ENCODE assay signal across 8 cellular contexts in genomic region chr22:29375436-29376076, GRCh38. TPM values are rescaled to one million over a fixed set of nuclear protein-coding genes. Genes with fewer than 3 reads are reported as not detected.
DNase-seq lines count a peak whose midpoint lies in the region; ATAC-seq, FAIRE-seq and TF ChIP-seq lines count a peak whose summit lies in the region.

No MANE protein-coding gene starts in this region.

- H3K9me3 ChIP-seq in GM12878 (replicated peaks; ENCODE audit: control insufficient read depth, insufficient read depth, low read length), result no peaks in the 10 kb centered on the region
- H3K9me3 ChIP-seq in GM23248 (ENCODE audit: low read depth), result no peaks in the 10 kb centered on the region
- H3K9me3 ChIP-seq in kidney (ENCODE audit: control insufficient read depth in 1 of 2, low read length in 2 of 2), result no peaks in the 10 kb centered on the region

- H3K4me3 ChIP-seq in GM12878, result no peak overlapping the region
- no peak overlapping the region for H3K4me3 ChIP-seq in GM23248
- no peak overlapping the region for H3K4me3 ChIP-seq in brain microvascular endothelial cell (ENCODE audit: low read depth, low read length)
- no peak overlapping the region for H3K4me3 ChIP-seq in kidney (ENCODE audit: low read length in 2 of 2)

- no peak for TF ChIP-seq POLR2A in GM12878 (IDR thresholded peaks at IDR 0.05; ENCODE audit: low read depth, low read length)

- SMC1A ChIA-PET in GM12878 (lab: Charles Lee; ENCODE audit: uncharacterized antibody, unreplicated experiment), result interaction anchor here (0.8 to 2.0 kb wide), 3 partner anchors 10 to 217 kb away, joined by 4 to 8 read pairs (median 6); no protein-coding TSS in a partner anchor

- H3K36me3 Mint-ChIP-seq in CD14-positive monocyte, result peaks cover 56 to 75% of the 10 kb centered on the region in 2 donors
- peaks cover 6% of the 10 kb centered on the region for H3K36me3 Mint-ChIP-seq in IgD-negative memory B cell
- peaks cover 22 to 25% of the 10 kb centered on the region in 2 donors for H3K36me3 Mint-ChIP-seq in naive B cell

- H3K36me3 ChIP-seq in GM12878 (ENCODE audit: control insufficient read depth in 2 of 2, insufficient read depth in 2 of 2, low read length in 1 of 2), result peaks cover 9 to 13% of the 10 kb centered on the region in 2 experiments
- H3K36me3 ChIP-seq in GM23248 (ENCODE audit: low read depth), result no peaks in the 10 kb centered on the region
- H3K36me3 ChIP-seq in brain microvascular endothelial cell (replicated peaks), result peaks cover 8% of the 10 kb centered on the region
- H3K36me3 ChIP-seq in kidney (ENCODE audit: control insufficient read depth in 1 of 2, insufficient read depth in 2 of 2, low read length in 2 of 2), result peaks cover 2 to 12% of the 10 kb centered on the region in 2 donors

- H3K27me3 Mint-ChIP-seq in CD14-positive monocyte (ENCODE audit: low read depth in 3 of 3) (peaks cover 0 to 3% (median 0%) of the 10 kb centered on the region in 3 donors), IgD-negative memory B cell (no peaks in the 10 kb centered on the region), naive B cell (no peaks in the 10 kb centered on the region)

- BruUV-seq in GM12878 (replicated peaks; lab: Mats Ljungman, UMichigan), result no TSS peak

- H3K4me2 ChIP-seq in GM12878 (ENCODE audit: control insufficient read depth, insufficient read depth) (no peak overlapping the region), GM23248 (ENCODE audit: unreplicated experiment) (no peak overlapping the region)

- H3K4me3 Mint-ChIP-seq in CD14-positive monocyte (no peak overlapping the region), IgD-negative memory B cell (peak overlapping the region in 1 of 4 donors; percentile 13), naive B cell (peak overlapping the region in 1 of 8 donors; percentile 7)

- H3K27me3 ChIP-seq in GM12878 (replicated peaks in 1 of 2; ENCODE audit: control insufficient read depth in 2 of 2, insufficient read depth in 2 of 2, low read length in 1 of 2) (no peaks in the 10 kb centered on the region), GM23248 (replicated peaks; ENCODE audit: insufficient read depth) (no peaks in the 10 kb centered on the region), brain microvascular endothelial cell (replicated peaks) (no peaks in the 10 kb centered on the region)

- H2AFZ ChIP-seq in GM12878 (ENCODE audit: control insufficient read depth, low read depth, low read length), result no peak overlapping the region
- H2AFZ ChIP-seq in GM23248, result no peak overlapping the region

- RAD21 ChIA-PET in GM12878 (lab: Charles Lee; ENCODE audit: unreplicated experiment), result no interaction called here

- H3F3A ChIP-seq in GM23248 (ENCODE audit: insufficient read depth), result no peaks in the 10 kb centered on the region

- peaks cover 0 to 1% (median 0%) of the 10 kb centered on the region in 7 donors for H3K9me3 Mint-ChIP-seq in CD14-positive monocyte
- H3K9me3 Mint-ChIP-seq in IgD-negative memory B cell, result no peaks in the 10 kb centered on the region
- no peaks in the 10 kb centered on the region for H3K9me3 Mint-ChIP-seq in naive B cell

- 89% methylated on average over 4 of the region's 4 CpGs for WGBS in GM12878 (ENCODE audit: insufficient coverage, insufficient replicate concordance, low lambda C conversion rate, missing lambda C conversion rate)
- WGBS in GM23248 (ENCODE audit: low coverage in 1 of 2, low lambda C conversion rate in 2 of 2, missing lambda C conversion rate in 2 of 2), 2 experiments, result 54 to 57% methylated on average over 4 of the region's 4 CpGs

- H3K27ac Mint-ChIP-seq in CD14-positive monocyte (peak overlapping the region; percentile 20 to 88 (median 66)), IgD-negative memory B cell (peak overlapping the region in 2 of 3 donors; percentile 19 to 63), naive B cell (peak overlapping the region in 5 of 6 donors; percentile 69 to 89 (median 84))

- H3K4me1 Mint-ChIP-seq in CD14-positive monocyte (peaks cover 29% of the 10 kb centered on the region), IgD-negative memory B cell (peaks cover 25 to 43% (median 39%) of the 10 kb centered on the region in 3 donors), naive B cell (peaks cover 46 to 89% (median 74%) of the 10 kb centered on the region in 3 donors)

- TF ChIP-seq CTCF in CD14-positive monocyte (IDR thresholded peaks at IDR 0.05), result no peak
- no peak for TF ChIP-seq CTCF in GM12878 (IDR thresholded peaks at IDR 0.05 in 2 of 3, conservative IDR thresholded peaks at IDR 0.05 in 1 of 3; ENCODE audit: control insufficient read depth in 2 of 3, extremely low read depth in 1 of 3, insufficient read depth in 1 of 3, low read depth in 3 of 3, low read length in 3 of 3)
- TF ChIP-seq CTCF in brain microvascular endothelial cell (IDR thresholded peaks at IDR 0.05; ENCODE audit: low read depth, low read length, missing control alignments), result no peak
- TF ChIP-seq CTCF in kidney (IDR thresholded peaks at IDR 0.05; ENCODE audit: borderline replicate concordance, extremely low read depth, insufficient read depth), result no peak

- intact Hi-C loops in CD14-positive monocyte (cut with micrococcal nuclease) (no loop called here), GM12878 (cut with micrococcal nuclease; ENCODE audit: unreplicated experiment) (no loop called here), kidney (cut with DNase I) (no loop called here)

- FAIRE-seq in GM12878 (lab: Jason Lieb, UNC) (no peak), kidney (lab: Jason Lieb, UNC) (no peak)

- H3K79me2 ChIP-seq in GM12878 (ENCODE audit: control insufficient read depth, insufficient read depth, low read length), result peaks cover 38% of the 10 kb centered on the region
- H3K79me2 ChIP-seq in GM23248 (ENCODE audit: insufficient read depth), result peaks cover 35% of the 10 kb centered on the region

- TF ChIP-seq RAD21 in GM12878 (IDR thresholded peaks at IDR 0.05; ENCODE audit: insufficient read depth, low read depth, low read length), result no peak

- H3K9ac ChIP-seq in GM12878 (ENCODE audit: control insufficient read depth, insufficient read depth, low read length) (no peak overlapping the region), GM23248 (no peak overlapping the region), kidney (ENCODE audit: low read length in 2 of 2) (no peak overlapping the region)

- no peaks in the 10 kb centered on the region; the same call in 1 of the 2 replicates for H4K20me1 ChIP-seq in GM12878 (ENCODE audit: control insufficient read depth, insufficient read depth)
- no peaks in the 10 kb centered on the region for H4K20me1 ChIP-seq in GM23248 (ENCODE audit: insufficient read depth)

- POLR2A ChIA-PET in GM12878 (lab: Charles Lee), result interaction anchor here (2.5 kb wide), 1 partner anchor 10 kb away, joined by 11 read pairs; no protein-coding TSS in a partner anchor

- CTCF ChIA-PET in GM12878 (lab: Yijun Ruan, JAX), result interaction anchor here (1.4 kb wide), 1 partner anchor 10 kb away, joined by 3 read pairs; no protein-coding TSS in a partner anchor

- no peaks in the 10 kb centered on the region for H3K4me1 ChIP-seq in GM12878 (ENCODE audit: control insufficient read depth, insufficient read depth, low read length)
- H3K4me1 ChIP-seq in GM23248 (ENCODE audit: insufficient read depth), result no peaks in the 10 kb centered on the region
- H3K4me1 ChIP-seq in kidney (ENCODE audit: control insufficient read depth in 1 of 2, insufficient read depth in 1 of 2, low read depth in 1 of 2, low read length in 2 of 2), result peaks cover 0 to 6% of the 10 kb centered on the region in 2 donors

- no peak for TF ChIP-seq EP300 in GM12878 (IDR thresholded peaks at IDR 0.05; ENCODE audit: borderline replicate concordance in 1 of 2, control insufficient read depth in 1 of 2, low read depth in 2 of 2, low read length in 2 of 2)

- H3K27ac ChIP-seq in GM12878 (ENCODE audit: control insufficient read depth, insufficient read depth) (no peak overlapping the region), GM23248 (no peak overlapping the region), brain microvascular endothelial cell (no peak overlapping the region), kidney (ENCODE audit: low read depth in 2 of 2, low read length in 2 of 2) (no peak overlapping the region)

- no peak for ATAC-seq in GM12878
- no peak for ATAC-seq in naive B cell (ENCODE audit: low read depth in 2 of 2)

- H3K9me2 ChIP-seq in GM23248 (ENCODE audit: insufficient read depth), result no peaks in the 10 kb centered on the region

- DNase-seq in CD14-positive monocyte (ENCODE audit: low spot score) (no peak), GM12878 (ENCODE audit: low read depth, low spot score) (no peak), naive B cell (no peak), GM23248 (no peak), brain microvascular endothelial cell (no peak), kidney (no peak)
- DNase-seq in activated effector memory CD4-positive, alpha-beta T cell treated with Interleukin-2 at 50 U/mL for 16 hours, result no peak

- in situ Hi-C loops in GM12878 (cut with MboI) (no loop called here), GM23248 (cut with MboI) (loop anchor here (25.0 kb wide), 1 partner anchor 712 kb away; the partner anchor contains the start of gene HORMAD2), brain microvascular endothelial cell (cut with HindIII; ENCODE audit: low pct_ligation_motif_present, low sequenced_read_pairs) (no loop called here)

TF ChIP-seq in GM12878, 131 proteins besides CTCF, POLR2A, EP300 and RAD21 (continues in another document):
- peak; percentile 49; the same call in 1 of the 2 replicates for TF ChIP-seq YY1 (IDR thresholded peaks at IDR 0.05; ENCODE audit: low read depth, low read length)

RNA-seq across cellular contexts. Expression of gene AP1B1, which starts 12.8 kb away (rescaled TPM):
- polyA plus RNA-seq in CD14-positive monocyte (10 to 100 TPM; 29.0 to 40.3 TPM), IgD-negative memory B cell (45.9 TPM), GM12878 (2011; rRNA removed) (32.2 and 59.4 TPM in 2 replicates), GM12878 (2014; fragmentation: Illumina TruSeq; extraction: Trizol) (21.4 and 56.1 TPM in 2 replicates), GM12878 (2014; fragmentation: Nextera tagmentation; extraction: Ambion mirVana) (1 to 10 TPM; 2.1 to 5.0 TPM), GM12878 (2014; rRNA removed) (54.9 and 66.6 TPM in 2 replicates), GM12878 (2016; fragmentation: Nextera tagmentation; extraction: Ambion mirVana) (10 to 100 TPM; 89.1 to 98.6 TPM), naive B cell (ENCODE audit: low read depth in 6 of 6) (10 to 100 TPM; 27.4 to 72.0 (median 42.5) TPM), GM23248 (2016; fragmentation: Nextera tagmentation; extraction: Ambion mirVana) (41.7 and 43.4 TPM in 2 replicates), kidney (ENCODE audit: insufficient read depth, low read depth, low replicate concordance) (50.5 TPM)
- total RNA-seq in GM12878 (2013; cell fraction: nucleolus; rRNA removed), result 58.7 and 64.4 TPM in 2 replicates
- total RNA-seq in GM12878 (2014; rRNA removed) (73.0 and 90.1 TPM in 2 replicates), GM12878 (2014; rRNA removed; fragmentation: Illumina TruSeq; extraction: Trizol) (30.0 and 36.1 TPM in 2 replicates), GM12878 (2021) (87.6 and 91.5 TPM in 2 replicates), kidney (82.9 TPM)
- 19.8 TPM for polyA plus RNA-seq in GM12878 (2011; ENCODE audit: low read depth)
- 69.1 and 75.3 TPM in 2 replicates for polyA plus RNA-seq in GM12878 (2011; cell fraction: cytosol; rRNA removed)
- 110 and 152 TPM in 2 replicates for polyA plus RNA-seq in GM12878 (2011; cell fraction: nucleus; rRNA removed)
- 35.8 and 37.7 TPM in 2 replicates for polyA plus RNA-seq in GM12878 (2012)
- 137 and 178 TPM in 2 replicates for polyA minus RNA-seq in GM12878 (2011; rRNA and poly(A)+ RNA removed)
- polyA minus RNA-seq in GM12878 (2011; cell fraction: cytosol; rRNA and poly(A)+ RNA removed), result 57.7 and 67.1 TPM in 2 replicates
- polyA minus RNA-seq in GM12878 (2011; cell fraction: nucleus; rRNA and poly(A)+ RNA removed), result 47.6 and 76.1 TPM in 2 replicates
- 45.7 and 49.8 TPM in 2 replicates for total RNA-seq in GM23248 (2014; rRNA removed; shearing (Covaris generic))
